In genomic region chr17:63955791-63956190, GRCh38 we compare ENCODE assay signal across 25 cellular contexts. TPM values are rescaled to one million over a fixed set of nuclear protein-coding genes. Genes with fewer than 3 reads are reported as not detected.
DNase-seq lines count a peak whose midpoint lies in the region; ATAC-seq lines count a peak whose summit lies in the region.
"Had no signal": no experiment of that assay in that cellular context is flagged by ENCODE, and none has a peak within 500 bp of the region (broad histone marks: within the 10 kb centered on the region; RNA-seq: fewer than 3 reads in every experiment).

No MANE protein-coding gene starts in this region.

- POLR2A ChIA-PET in naive thymus-derived CD4-positive, alpha-beta T cell (lab: Charles Lee): no interaction called here

- H3K4me3 Mint-ChIP-seq in activated naive CD4-positive, alpha-beta T cell treated with anti-CD3 and anti-CD28 coated beads, Interleukin-2, amount 10 ng/mL, durations not matched to agents 7 days and 5 days: no peak overlapping the region
- no peak overlapping the region for H3K4me3 Mint-ChIP-seq in T-helper 17 cell
- peak overlapping the region in 1 of 10 donors; percentile 30 for H3K4me3 Mint-ChIP-seq in naive thymus-derived CD4-positive, alpha-beta T cell
- H3K4me3 Mint-ChIP-seq in stimulated activated effector memory CD8-positive, alpha-beta T cell treated with anti-CD3 and anti-CD28 coated beads, Interleukin-12 subunit alpha, Interleukin-12 subunit beta, amount 100 ng/mL, for 72 hours: no peak overlapping the region
- no peak overlapping the region for H3K4me3 Mint-ChIP-seq in natural killer cell treated with Interleukin-12 subunit alpha and Interleukin-12 subunit beta and Interleukin-15 and Interleukin-18, amount 100 ng/mL, for 72 hours

- no peaks in the 10 kb centered on the region for H3K9me3 ChIP-seq in T-helper 17 cell (ENCODE audit: control insufficient read depth, low read length, poor library complexity, severe bottlenecking)
- H3K9me3 ChIP-seq in naive thymus-derived CD4-positive, alpha-beta T cell (ENCODE audit: control insufficient read depth in 2 of 3, low read length in 3 of 3): no peaks in the 10 kb centered on the region

- peaks cover 17 to 18% of the 10 kb centered on the region in 2 donors for H3K4me1 ChIP-seq in naive thymus-derived CD4-positive, alpha-beta T cell (ENCODE audit: control insufficient read depth in 2 of 2, insufficient read depth in 2 of 2, low read length in 2 of 2)

- H3K27ac Mint-ChIP-seq in activated naive CD4-positive, alpha-beta T cell treated with anti-CD3 and anti-CD28 coated beads, Interleukin-2, amount 10 ng/mL, durations not matched to agents 7 days and 5 days: peak overlapping the region; percentile 77
- no peak overlapping the region for H3K27ac Mint-ChIP-seq in activated naive CD4-positive, alpha-beta T cell treated with anti-CD3 and anti-CD28 coated beads, Interleukin-2, amount 50 U/mL, for 72 hours
- H3K27ac Mint-ChIP-seq in T-helper 17 cell: peak overlapping the region; percentile 34
- H3K27ac Mint-ChIP-seq in naive thymus-derived CD4-positive, alpha-beta T cell: peak overlapping the region in 6 of 9 donors; percentile 25 to 84 (median 58)
- peak overlapping the region; percentile 85 for H3K27ac Mint-ChIP-seq in stimulated activated effector memory CD8-positive, alpha-beta T cell treated with anti-CD3 and anti-CD28 coated beads, Interleukin-12 subunit alpha, Interleukin-12 subunit beta, amount 100 ng/mL, for 72 hours
- H3K27ac Mint-ChIP-seq in natural killer cell treated with Interleukin-12 subunit alpha and Interleukin-12 subunit beta and Interleukin-15 and Interleukin-18, amount 100 ng/mL, for 72 hours: peak overlapping the region in 1 of 2 donors; percentile 31

- ATAC-seq in activated naive CD4-positive, alpha-beta T cell treated with anti-CD3 and anti-CD28 coated beads, Interleukin-2, amount 50 U/mL, for 72 hours: no peak
- ATAC-seq in T-helper 17 cell: no peak
- ATAC-seq in naive thymus-derived CD4-positive, alpha-beta T cell: no peak
- no peak for ATAC-seq in stimulated activated effector memory CD8-positive, alpha-beta T cell treated with anti-CD3 and anti-CD28 coated beads, Interleukin-12 subunit alpha, Interleukin-12 subunit beta, amount 100 ng/mL, for 72 hours
- no peak for ATAC-seq in natural killer cell treated with Interleukin-12 subunit alpha and Interleukin-12 subunit beta and Interleukin-15 and Interleukin-18, amount 100 ng/mL, for 72 hours
- ATAC-seq: Panc1 had no signal

- CTCF ChIA-PET in activated naive CD4-positive, alpha-beta T cell treated with anti-CD3 and anti-CD28 coated beads, Interleukin-2, amount 10 ng/mL, durations not matched to agents 7 days and 5 days (lab: Charles Lee): interaction anchor here (1.0 to 4.8 kb wide), 5 partner anchors 9 to 70 kb away, joined by 3 to 27 read pairs (median 4); no protein-coding TSS in a partner anchor
- CTCF ChIA-PET in naive thymus-derived CD4-positive, alpha-beta T cell (lab: Charles Lee): interaction anchor here (0.9 to 2.9 kb wide), 2 partner anchors 37 to 70 kb away, joined by 3 to 10 read pairs; partner anchors contain the start of gene GH1

- H3K36me3 ChIP-seq in naive thymus-derived CD4-positive, alpha-beta T cell (ENCODE audit: control insufficient read depth in 2 of 3, insufficient read depth in 3 of 3, low read length in 3 of 3): no peaks in the 10 kb centered on the region

- no peaks in the 10 kb centered on the region for H3K36me3 Mint-ChIP-seq in activated naive CD4-positive, alpha-beta T cell treated with anti-CD3 and anti-CD28 coated beads, Interleukin-2, amount 10 ng/mL, durations not matched to agents 7 days and 5 days
- H3K36me3 Mint-ChIP-seq in activated naive CD4-positive, alpha-beta T cell treated with anti-CD3 and anti-CD28 coated beads, Interleukin-2, amount 50 U/mL, for 72 hours: no peaks in the 10 kb centered on the region
- no peaks in the 10 kb centered on the region for H3K36me3 Mint-ChIP-seq in T-helper 17 cell (ENCODE audit: low read depth)
- H3K36me3 Mint-ChIP-seq in naive thymus-derived CD4-positive, alpha-beta T cell: no peaks in the 10 kb centered on the region
- H3K36me3 Mint-ChIP-seq in stimulated activated effector memory CD8-positive, alpha-beta T cell treated with anti-CD3 and anti-CD28 coated beads, Interleukin-12 subunit alpha, Interleukin-12 subunit beta, amount 100 ng/mL, for 72 hours: no peaks in the 10 kb centered on the region
- no peaks in the 10 kb centered on the region for H3K36me3 Mint-ChIP-seq in natural killer cell treated with Interleukin-12 subunit alpha and Interleukin-12 subunit beta and Interleukin-15 and Interleukin-18, amount 100 ng/mL, for 72 hours

- H3K4me1 Mint-ChIP-seq in activated naive CD4-positive, alpha-beta T cell treated with anti-CD3 and anti-CD28 coated beads, Interleukin-2, amount 10 ng/mL, durations not matched to agents 7 days and 5 days: peaks cover 22% of the 10 kb centered on the region
- H3K4me1 Mint-ChIP-seq in T-helper 17 cell: peaks cover 20% of the 10 kb centered on the region
- H3K4me1 Mint-ChIP-seq in naive thymus-derived CD4-positive, alpha-beta T cell: peaks cover 9 to 31% (median 20%) of the 10 kb centered on the region in 7 donors
- peaks cover 31% of the 10 kb centered on the region for H3K4me1 Mint-ChIP-seq in stimulated activated effector memory CD8-positive, alpha-beta T cell treated with anti-CD3 and anti-CD28 coated beads, Interleukin-12 subunit alpha, Interleukin-12 subunit beta, amount 100 ng/mL, for 72 hours
- peaks cover 15 to 17% of the 10 kb centered on the region in 2 donors for H3K4me1 Mint-ChIP-seq in natural killer cell treated with Interleukin-12 subunit alpha and Interleukin-12 subunit beta and Interleukin-15 and Interleukin-18, amount 100 ng/mL, for 72 hours (ENCODE audit: low read depth in 2 of 2)

- H3K27me3 ChIP-seq in naive thymus-derived CD4-positive, alpha-beta T cell (ENCODE audit: control insufficient read depth in 2 of 2, insufficient read depth in 2 of 2, low read length in 2 of 2): no peaks in the 10 kb centered on the region

- no peaks in the 10 kb centered on the region for H3K9me3 Mint-ChIP-seq in activated naive CD4-positive, alpha-beta T cell treated with anti-CD3 and anti-CD28 coated beads, Interleukin-2, amount 10 ng/mL, durations not matched to agents 7 days and 5 days
- no peaks in the 10 kb centered on the region for H3K9me3 Mint-ChIP-seq in activated naive CD4-positive, alpha-beta T cell treated with anti-CD3 and anti-CD28 coated beads, Interleukin-2, amount 50 U/mL, for 72 hours
- H3K9me3 Mint-ChIP-seq in naive thymus-derived CD4-positive, alpha-beta T cell: no peaks in the 10 kb centered on the region
- no peaks in the 10 kb centered on the region for H3K9me3 Mint-ChIP-seq in stimulated activated effector memory CD8-positive, alpha-beta T cell treated with anti-CD3 and anti-CD28 coated beads, Interleukin-12 subunit alpha, Interleukin-12 subunit beta, amount 100 ng/mL, for 72 hours
- H3K9me3 Mint-ChIP-seq in natural killer cell treated with Interleukin-12 subunit alpha and Interleukin-12 subunit beta and Interleukin-15 and Interleukin-18, amount 100 ng/mL, for 72 hours: no peaks in the 10 kb centered on the region

- H3K27ac ChIP-seq in naive thymus-derived CD4-positive, alpha-beta T cell (ENCODE audit: low read depth, low read length): no peak overlapping the region
- H3K27ac ChIP-seq: 22Rv1, HL-60 had no signal

- H3K27me3 Mint-ChIP-seq in activated naive CD4-positive, alpha-beta T cell treated with anti-CD3 and anti-CD28 coated beads, Interleukin-2, amount 10 ng/mL, durations not matched to agents 7 days and 5 days: peaks cover 40% of the 10 kb centered on the region
- H3K27me3 Mint-ChIP-seq in T-helper 17 cell: no peaks in the 10 kb centered on the region
- H3K27me3 Mint-ChIP-seq in naive thymus-derived CD4-positive, alpha-beta T cell: no peaks in the 10 kb centered on the region
- no peaks in the 10 kb centered on the region for H3K27me3 Mint-ChIP-seq in natural killer cell treated with Interleukin-12 subunit alpha and Interleukin-12 subunit beta and Interleukin-15 and Interleukin-18, amount 100 ng/mL, for 72 hours

- intact Hi-C loops in naive thymus-derived CD4-positive, alpha-beta T cell (cut with micrococcal nuclease): no loop called here

- no peak overlapping the region for H3K4me3 ChIP-seq in naive thymus-derived CD4-positive, alpha-beta T cell (ENCODE audit: low read length)

- DNase-seq in activated naive CD4-positive, alpha-beta T cell treated with anti-CD3 and anti-CD28 coated beads, Interleukin-2, amount 10 ng/mL, durations not matched to agents 7 days and 5 days: no peak
- DNase-seq in activated naive CD4-positive, alpha-beta T cell treated with anti-CD3 and anti-CD28 coated beads, Interleukin-2, amount 50 U/mL, for 72 hours (ENCODE audit: low spot score in 2 of 2): no peak
- DNase-seq in T-helper 17 cell (no peak), SW 1271 (lab: John Stamatoyannopoulos, UW) (no peak), nucleus accumbens (lab: John Stamatoyannopoulos, UW) (no peak)
- no peak for DNase-seq in naive thymus-derived CD4-positive, alpha-beta T cell
- DNase-seq in stimulated activated effector memory CD8-positive, alpha-beta T cell treated with anti-CD3 and anti-CD28 coated beads, Interleukin-12 subunit alpha, Interleukin-12 subunit beta, amount 100 ng/mL, for 72 hours (ENCODE audit: low spot score in 2 of 2): no peak
- no peak for DNase-seq in natural killer cell treated with Interleukin-12 subunit alpha and Interleukin-12 subunit beta and Interleukin-15 and Interleukin-18, amount 100 ng/mL, for 72 hours (ENCODE audit: low spot score)
- DNase-seq: ACHN, C1 segment of cervical spinal cord, H7, KBM-7, NCI-H1092 treated with DMSO at 0.1 percent for 48 hours, NCI-H1436 treated with DMSO at 0.1 percent for 48 hours, NCI-H1930, NCI-H2227 treated with DMSO at 0.1 percent for 48 hours, NCI-H510A treated with DMSO at 0.1 percent for 48 hours, NCI-H748 treated with DMSO at 0.1 percent for 48 hours, SIG-M5 had no signal

RNA-seq across cellular contexts. Expression of gene SCN4A, which starts 16.9 kb away (rescaled TPM):
- under 1 TPM in 1 of 2 donors, not detected in 1; 0.10 TPM for total RNA-seq in activated naive CD4-positive, alpha-beta T cell treated with anti-CD3 and anti-CD28 coated beads, Interleukin-2, amount 50 U/mL, for 72 hours
- under 1 TPM; 0.02 to 0.16 TPM for total RNA-seq in T-helper 17 cell
- total RNA-seq in naive thymus-derived CD4-positive, alpha-beta T cell: under 1 TPM in 4 of 5 experiments, not detected in 1; 0.03 to 0.15 (median 0.07) TPM
- not detected for polyA plus RNA-seq in naive thymus-derived CD4-positive, alpha-beta T cell
- total RNA-seq in natural killer cell treated with Interleukin-12 subunit alpha and Interleukin-12 subunit beta and Interleukin-15 and Interleukin-18, amount 100 ng/mL, for 72 hours: under 1 TPM in 1 of 2 donors, not detected in 1; 0.08 TPM
- total RNA-seq: HT-29 had no signal

RNA-seq across cellular contexts. Expression of gene CD79B, which starts 23.7 kb away (rescaled TPM):
- total RNA-seq in activated naive CD4-positive, alpha-beta T cell treated with anti-CD3 and anti-CD28 coated beads, Interleukin-2, amount 50 U/mL, for 72 hours: 10 to 100 TPM; 28.7 to 52.6 TPM
- total RNA-seq in T-helper 17 cell: 10 to 100 TPM; 19.5 to 31.1 TPM
- 10 to 100 TPM; 11.8 to 44.9 (median 15.1) TPM for total RNA-seq in naive thymus-derived CD4-positive, alpha-beta T cell
- 10 to 100 TPM; 34.5 to 42.2 TPM for polyA plus RNA-seq in naive thymus-derived CD4-positive, alpha-beta T cell
- total RNA-seq in natural killer cell treated with Interleukin-12 subunit alpha and Interleukin-12 subunit beta and Interleukin-15 and Interleukin-18, amount 100 ng/mL, for 72 hours: 10 to 100 TPM; 33.8 to 58.6 TPM
- total RNA-seq: Daoy, HepG2, HT-29 had no signal
- polyA plus RNA-seq: HepG2 had no signal

RNA-seq across cellular contexts. Expression of gene GH1, which starts 37.2 kb away (rescaled TPM):
- total RNA-seq in activated naive CD4-positive, alpha-beta T cell treated with anti-CD3 and anti-CD28 coated beads, Interleukin-2, amount 50 U/mL, for 72 hours: 1 to 10 TPM in 1 of 2 donors, not detected in 1; 1.0 TPM
- total RNA-seq in T-helper 17 cell: not detected
- total RNA-seq in naive thymus-derived CD4-positive, alpha-beta T cell: under 1 TPM in 2 of 5 experiments, not detected in 3; 0.58 to 0.66 TPM
- polyA plus RNA-seq in naive thymus-derived CD4-positive, alpha-beta T cell: not detected
- total RNA-seq in natural killer cell treated with Interleukin-12 subunit alpha and Interleukin-12 subunit beta and Interleukin-15 and Interleukin-18, amount 100 ng/mL, for 72 hours: not detected
- total RNA-seq: Daoy, H7, HepG2, HT-29 had no signal
- polyA plus RNA-seq: HepG2 had no signal

RNA-seq across cellular contexts. Expression of gene PRR29, which starts 42.4 kb away (rescaled TPM):
- total RNA-seq in activated naive CD4-positive, alpha-beta T cell treated with anti-CD3 and anti-CD28 coated beads, Interleukin-2, amount 50 U/mL, for 72 hours: 1 to 10 TPM in 1 of 2 donors, under 1 TPM in 1; 0.86 to 1.8 TPM
- total RNA-seq in T-helper 17 cell: 1 to 10 TPM; 1.7 to 3.3 TPM
- 1 to 10 TPM in 1 of 5 experiments, under 1 TPM in 2, not detected in 2; 0.29 to 2.8 (median 0.40) TPM for total RNA-seq in naive thymus-derived CD4-positive, alpha-beta T cell
- 1 to 10 TPM; 5.5 to 6.0 TPM for polyA plus RNA-seq in naive thymus-derived CD4-positive, alpha-beta T cell
- total RNA-seq in natural killer cell treated with Interleukin-12 subunit alpha and Interleukin-12 subunit beta and Interleukin-15 and Interleukin-18, amount 100 ng/mL, for 72 hours: 1 to 10 TPM in 1 of 2 donors, under 1 TPM in 1; 0.50 to 1.0 TPM

RNA-seq across cellular contexts. Expression of gene CSHL1, which starts 44.7 kb away (rescaled TPM):
- under 1 TPM in 1 of 2 donors, not detected in 1; 0.31 TPM for total RNA-seq in activated naive CD4-positive, alpha-beta T cell treated with anti-CD3 and anti-CD28 coated beads, Interleukin-2, amount 50 U/mL, for 72 hours
- not detected for total RNA-seq in T-helper 17 cell
- total RNA-seq in naive thymus-derived CD4-positive, alpha-beta T cell: not detected
- polyA plus RNA-seq in naive thymus-derived CD4-positive, alpha-beta T cell: not detected
- total RNA-seq in natural killer cell treated with Interleukin-12 subunit alpha and Interleukin-12 subunit beta and Interleukin-15 and Interleukin-18, amount 100 ng/mL, for 72 hours: not detected
- total RNA-seq: Daoy, H7, HepG2, HT-29 had no signal
- polyA plus RNA-seq: HepG2 had no signal

Comparison
In these comparisons a context has a peak if more than half of its experiments do, and no peak if none do; other contexts are left out.
1. H3K27ac Mint-ChIP-seq: peak in activated naive CD4-positive, alpha-beta T cell treated with anti-CD3 and anti-CD28 coated beads, Interleukin-2, amount 10 ng/mL, durations not matched to agents 7 days and 5 days (single experiment), T-helper 17 cell (single experiment), naive thymus-derived CD4-positive, alpha-beta T cell (6 of 9) and stimulated activated effector memory CD8-positive, alpha-beta T cell treated with anti-CD3 and anti-CD28 coated beads, Interleukin-12 subunit alpha, Interleukin-12 subunit beta, amount 100 ng/mL, for 72 hours (single experiment); none in activated naive CD4-positive, alpha-beta T cell treated with anti-CD3 and anti-CD28 coated beads, Interleukin-2, amount 50 U/mL, for 72 hours (0 of 2).